Comparison of ENCODE assay signal across 20 cellular contexts in genomic region chr7:42221304-42221703, GRCh38. TPM values are rescaled to one million over a fixed set of nuclear protein-coding genes. Genes with fewer than 3 reads are reported as not detected.
DNase-seq lines count a peak whose midpoint lies in the region; ATAC-seq and TF ChIP-seq lines count a peak whose summit lies in the region.
"Had no signal": no experiment of that assay in that cellular context is flagged by ENCODE, and none has a peak within 500 bp of the region (broad histone marks: within the 10 kb centered on the region; RNA-seq: fewer than 3 reads in every experiment).

No MANE protein-coding gene starts in this region.

- no peaks in the 10 kb centered on the region for H3K79me1 ChIP-seq in mesendoderm (ENCODE audit: low read length)

- peak overlapping the region; percentile 80 for H2AK5ac ChIP-seq in mesendoderm (ENCODE audit: low read length)

- DNase-seq in mesendoderm (no peak), type B pancreatic cell (ENCODE audit: extremely low spot score, unreplicated experiment) (no peak), endothelial cell (ENCODE audit: low spot score) (no peak)
- no peak for DNase-seq in activated naive CD4-positive, alpha-beta T cell treated with anti-CD3 and anti-CD28 coated beads, Interleukin-2, amount 50 U/mL, for 72 hours (ENCODE audit: low spot score in 2 of 2)
- DNase-seq in activated CD4-positive, alpha-beta T cell treated with anti-CD3 and anti-CD28 coated beads, Interleukin-2, amount 50 U/mL, for 1 hour, result no peak
- DNase-seq: CD8-positive, alpha-beta memory T cell; DMS53; EL; KBM-7; NCI-H1105 treated with DMSO at 0.1 percent for 48 hours; NCI-H1694; NCI-H510A; NCI-H748 treated with DMSO at 0.1 percent for 48 hours; OCI-M1; SHP77 treated with DMSO at 0.1 percent for 48 hours had no signal

- H3K23ac ChIP-seq in mesendoderm (ENCODE audit: low read length), result no peak overlapping the region

- H3K27ac Mint-ChIP-seq in type B pancreatic cell (peak overlapping the region; percentile 8), endothelial cell (ENCODE audit: unreplicated experiment) (no peak overlapping the region)
- no peak overlapping the region for H3K27ac Mint-ChIP-seq in activated naive CD4-positive, alpha-beta T cell treated with anti-CD3 and anti-CD28 coated beads, Interleukin-2, amount 50 U/mL, for 72 hours
- H3K27ac Mint-ChIP-seq: CD8-positive, alpha-beta memory T cell had no signal

- H3K9ac ChIP-seq in mesendoderm (ENCODE audit: low read length), result no peak overlapping the region
- H3K9ac ChIP-seq: BLaER1 treated with 17β-estradiol and CSF1 and Interleukin-3, amounts not matched to agents 10 nM and 100 nM had no signal

- TF ChIP-seq CTCF in HEK293 (tag by site-specific recombination; IDR thresholded peaks at IDR 0.05), result no peak
- no peak for TF ChIP-seq CTCF in VCaP (conservative IDR thresholded peaks at IDR 0.05)
- no peak for TF ChIP-seq CTCF in type B pancreatic cell (conservative IDR thresholded peaks at IDR 0.05)
- TF ChIP-seq CTCF in endothelial cell (IDR thresholded peaks at IDR 0.05; ENCODE audit: unreplicated experiment), result no peak

- CTCF ChIA-PET in HEK293 (lab: Yijun Ruan, JAX), result interaction anchor here (0.7 kb wide), 1 partner anchor 784 kb away, joined by 4 read pairs; no protein-coding TSS in a partner anchor

- no peak overlapping the region for H3K4me2 ChIP-seq in mesendoderm (ENCODE audit: low read length)
- H3K4me2 ChIP-seq: BLaER1 treated with 17β-estradiol and CSF1 and Interleukin-3, amounts not matched to agents 10 nM and 100 nM had no signal

- peaks cover 68% of the 10 kb centered on the region for H3K36me3 Mint-ChIP-seq in type B pancreatic cell
- H3K36me3 Mint-ChIP-seq in endothelial cell (ENCODE audit: low read depth, unreplicated experiment), result no peaks in the 10 kb centered on the region
- no peaks in the 10 kb centered on the region for H3K36me3 Mint-ChIP-seq in activated naive CD4-positive, alpha-beta T cell treated with anti-CD3 and anti-CD28 coated beads, Interleukin-2, amount 50 U/mL, for 72 hours
- H3K36me3 Mint-ChIP-seq: CD8-positive, alpha-beta memory T cell had no signal

- H3K27me3 Mint-ChIP-seq in type B pancreatic cell (no peaks in the 10 kb centered on the region), endothelial cell (ENCODE audit: unreplicated experiment) (no peaks in the 10 kb centered on the region)

- no peaks in the 10 kb centered on the region for H3K27me3 ChIP-seq in mesendoderm (ENCODE audit: insufficient read depth, low read length, poor library complexity)

- POLR2A ChIA-PET in HEK293 (lab: Yijun Ruan, JAX), result no interaction called here

- no peak overlapping the region for H2BK5ac ChIP-seq in mesendoderm (ENCODE audit: low read length)

- 100% methylated on average over 2 of the region's 5 CpGs for whole genome bisulfite sequencing in mesendoderm (ENCODE audit: extremely low coverage, insufficient coverage, low lambda C conversion rate)

- H3K9me3 Mint-ChIP-seq in type B pancreatic cell (no peaks in the 10 kb centered on the region), endothelial cell (ENCODE audit: unreplicated experiment) (no peaks in the 10 kb centered on the region)
- H3K9me3 Mint-ChIP-seq in activated naive CD4-positive, alpha-beta T cell treated with anti-CD3 and anti-CD28 coated beads, Interleukin-2, amount 50 U/mL, for 72 hours, result no peaks in the 10 kb centered on the region

- H4K5ac ChIP-seq in mesendoderm (ENCODE audit: low read length), result no peak overlapping the region

- H3K36me3 ChIP-seq in HEK293 (ENCODE audit: control insufficient read depth in 2 of 2, insufficient read depth in 1 of 2, low read length in 2 of 2), result peaks cover 6 to 20% of the 10 kb centered on the region in 2 experiments
- H3K36me3 ChIP-seq in mesendoderm (ENCODE audit: control insufficient read depth, insufficient read depth, low read length), result no peaks in the 10 kb centered on the region

- H3K4me1 Mint-ChIP-seq in type B pancreatic cell (ENCODE audit: unreplicated experiment), result peaks cover 69% of the 10 kb centered on the region
- H3K4me1 Mint-ChIP-seq in endothelial cell (ENCODE audit: unreplicated experiment), result peaks cover 12% of the 10 kb centered on the region
- H3K4me1 Mint-ChIP-seq: CD8-positive, alpha-beta memory T cell had no signal

- no peak for ATAC-seq in activated naive CD4-positive, alpha-beta T cell treated with anti-CD3 and anti-CD28 coated beads, Interleukin-2, amount 50 U/mL, for 72 hours
- ATAC-seq: GM12878, HepG2 had no signal

- H3K9me3 ChIP-seq in HEK293 (ENCODE audit: control insufficient read depth, insufficient read depth, low read depth, low read length), result no peaks in the 10 kb centered on the region
- H3K9me3 ChIP-seq: BLaER1 treated with 17β-estradiol and CSF1 and Interleukin-3, amounts not matched to agents 10 nM and 100 nM had no signal

- H3K27ac ChIP-seq in HEK293 (ENCODE audit: extremely low read depth, low read depth, low read length) (no peak overlapping the region), VCaP (peak overlapping the region; percentile 19), mesendoderm (ENCODE audit: low read depth, low read length) (no peak overlapping the region)
- H3K27ac ChIP-seq: BLaER1 treated with 17β-estradiol and CSF1 and Interleukin-3, amounts not matched to agents 10 nM and 100 nM had no signal

- H2BK15ac ChIP-seq in mesendoderm (replicated peaks; ENCODE audit: low read depth), result no peak overlapping the region

- no peak overlapping the region for H4K8ac ChIP-seq in mesendoderm (ENCODE audit: low read depth, low read length)

- no peak overlapping the region for H3K4me3 Mint-ChIP-seq in type B pancreatic cell
- no peak overlapping the region for H3K4me3 Mint-ChIP-seq in endothelial cell (ENCODE audit: unreplicated experiment)
- H3K4me3 Mint-ChIP-seq: CD8-positive, alpha-beta memory T cell had no signal

- no peaks in the 10 kb centered on the region for H3K79me2 ChIP-seq in mesendoderm (ENCODE audit: control insufficient read depth, insufficient read depth, low read length)

- no peak overlapping the region for H3K18ac ChIP-seq in mesendoderm (ENCODE audit: low read length)

- H3K4me1 ChIP-seq in HEK293 (ENCODE audit: control insufficient read depth, insufficient read depth, low read length), result peaks cover 10% of the 10 kb centered on the region
- peaks cover 4% of the 10 kb centered on the region for H3K4me1 ChIP-seq in mesendoderm (ENCODE audit: control insufficient read depth, low read depth, low read length)

- no peak overlapping the region for H2BK120ac ChIP-seq in mesendoderm (ENCODE audit: low read depth, low read length)

- H3K4me3 ChIP-seq in HEK293 (ENCODE audit: low read depth, low read length) (no peak overlapping the region), mesendoderm (ENCODE audit: low read length) (no peak overlapping the region)
- H3K4me3 ChIP-seq: BLaER1 treated with 17β-estradiol and CSF1 and Interleukin-3, amounts not matched to agents 10 nM and 100 nM; GM12878 had no signal

- no peak overlapping the region for H3K56ac ChIP-seq in mesendoderm (ENCODE audit: low read length)

- H3K4ac ChIP-seq in mesendoderm (ENCODE audit: low read depth, low read length), result no peak overlapping the region

TF ChIP-seq in HEK293, 187 proteins besides CTCF, POLR2A, EP300 and RAD21:
- TF ChIP-seq ZNF18 (tag by site-specific recombination; IDR thresholded peaks at IDR 0.05), result peak; percentile 62; the same call in 1 of the 2 replicates
- TF ChIP-seq ZFHX2 (tag by site-specific recombination; conservative IDR thresholded peaks at IDR 0.05), result peak; percentile 88
- TF ChIP-seq EGR2 (tag by site-specific recombination; IDR thresholded peaks at IDR 0.05; ENCODE audit: low read depth), result peak; percentile 84
- TF ChIP-seq ZNF658 (tag by site-specific recombination; IDR thresholded peaks at IDR 0.05), result no peak

RNA-seq across cellular contexts. Expression of gene GLI3, which starts 15.7 kb away (rescaled TPM):
- polyA plus RNA-seq in mesendoderm (2013, experiment 1 of 2), result 2.9 TPM
- 3.2 TPM for polyA plus RNA-seq in mesendoderm (2013, experiment 2 of 2)
- total RNA-seq in type B pancreatic cell (ENCODE audit: low replicate concordance), result 58.0 and 141 TPM in 2 replicates
- total RNA-seq in endothelial cell (ENCODE audit: unreplicated experiment), result 24.9 TPM
- under 1 TPM; 0.14 to 0.64 TPM for total RNA-seq in activated naive CD4-positive, alpha-beta T cell treated with anti-CD3 and anti-CD28 coated beads, Interleukin-2, amount 50 U/mL, for 72 hours
- total RNA-seq: GM12878, HepG2 had no signal
- polyA plus RNA-seq: HepG2 had no signal

Comparison
In these comparisons a context has a peak if more than half of its experiments do, and no peak if none do; other contexts are left out.
1. RNA of gene GLI3, which starts 15.7 kb away (total RNA-seq): 58.0 to 141 TPM in type B pancreatic cell and 24.9 TPM in endothelial cell (single experiment); 0.14 to 0.64 TPM in activated naive CD4-positive, alpha-beta T cell treated with anti-CD3 and anti-CD28 coated beads, Interleukin-2, amount 50 U/mL, for 72 hours; every median in the first group is over 10 times any median in the second.